ENCODE assay signal across 18 cellular contexts in the genomic region with DNA sequence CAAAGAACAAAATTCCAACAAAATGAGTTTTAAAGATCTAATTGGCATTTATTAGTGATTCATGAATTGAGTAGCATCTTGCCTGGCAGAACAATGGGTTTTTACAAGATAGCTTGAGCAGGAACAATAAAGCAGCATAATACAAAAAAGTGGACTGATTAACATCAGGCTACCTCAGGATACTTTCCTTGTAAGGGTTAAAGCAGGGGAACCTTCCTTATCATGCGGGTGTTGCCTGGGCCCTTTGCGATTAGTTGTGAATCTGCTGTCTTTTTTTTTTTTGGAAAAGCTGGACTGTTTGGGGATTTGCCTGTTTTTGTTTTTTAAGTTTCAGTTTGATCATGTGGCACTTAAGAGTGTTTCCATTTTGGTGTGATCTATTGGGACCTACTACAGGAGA. TPM values are rescaled to one million over a fixed set of nuclear protein-coding genes. Genes with fewer than 3 reads are reported as not detected.
DNase-seq lines count a peak whose midpoint lies in the region; ATAC-seq and TF ChIP-seq lines count a peak whose summit lies in the region.
"Had no signal": no experiment of that assay in that cellular context is flagged by ENCODE, and none has a peak within 500 bp of the region (broad histone marks: within the 10 kb centered on the region; RNA-seq: fewer than 3 reads in every experiment).

No MANE protein-coding gene starts in this region.

- TF ChIP-seq CTCF in neural progenitor cell (IDR thresholded peaks at IDR 0.05) = no peak
- no peak for TF ChIP-seq CTCF in progenitor cell of endocrine pancreas (IDR thresholded peaks at IDR 0.05; ENCODE audit: unreplicated experiment)

- no peak overlapping the region for H3K9ac ChIP-seq in neural progenitor cell
- H3K9ac ChIP-seq: BLaER1, GM23248 had no signal

- no peaks in the 10 kb centered on the region for H3K36me3 ChIP-seq in neural progenitor cell
- H3K36me3 ChIP-seq: BLaER1, HAP-1 had no signal

- DNase-seq in activated naive CD8-positive, alpha-beta T cell treated with anti-CD3 and anti-CD28 coated beads, Interleukin-2, amount 50 U/mL, for 24 hours = no peak
- DNase-seq in activated naive CD8-positive, alpha-beta T cell treated with anti-CD3 and anti-CD28 coated beads for 36 hours = no peak
- DNase-seq in neural progenitor cell (ENCODE audit: low spot score) (no peak), progenitor cell of endocrine pancreas (ENCODE audit: low spot score, unreplicated experiment) (no peak), NCI-H2107 treated with DMSO at 0.1 percent for 48 hours (lab: John Stamatoyannopoulos, UW; ENCODE audit: unreplicated experiment) (no peak)
- DNase-seq: Caco-2; CD4-positive, CD25-positive, alpha-beta regulatory T cell; CD8-positive, alpha-beta T cell; DMS153; DND-41; GM23248; HFFc6 had no signal

- no peaks in the 10 kb centered on the region for H3K9me3 Mint-ChIP-seq in activated naive CD8-positive, alpha-beta T cell treated with anti-CD3 and anti-CD28 coated beads, Interleukin-2, amount 50 U/mL, for 24 hours
- no peaks in the 10 kb centered on the region for H3K9me3 Mint-ChIP-seq in activated naive CD8-positive, alpha-beta T cell treated with anti-CD3 and anti-CD28 coated beads for 36 hours
- H3K9me3 Mint-ChIP-seq in neural progenitor cell (no peaks in the 10 kb centered on the region), progenitor cell of endocrine pancreas (ENCODE audit: low read depth) (no peaks in the 10 kb centered on the region)
- H3K9me3 Mint-ChIP-seq: CD8-positive, alpha-beta T cell; HFFc6 had no signal

- no peaks in the 10 kb centered on the region for H3K27me3 Mint-ChIP-seq in activated naive CD8-positive, alpha-beta T cell treated with anti-CD3 and anti-CD28 coated beads, Interleukin-2, amount 50 U/mL, for 24 hours
- H3K27me3 Mint-ChIP-seq in activated naive CD8-positive, alpha-beta T cell treated with anti-CD3 and anti-CD28 coated beads for 36 hours = no peaks in the 10 kb centered on the region
- H3K27me3 Mint-ChIP-seq in neural progenitor cell (ENCODE audit: insufficient read depth, low read depth) (peaks cover 4% of the 10 kb centered on the region), progenitor cell of endocrine pancreas (no peaks in the 10 kb centered on the region)
- H3K27me3 Mint-ChIP-seq: CD4-positive, CD25-positive, alpha-beta regulatory T cell had no signal

- H3K4me3 ChIP-seq in neural progenitor cell = no peak overlapping the region
- H3K4me3 ChIP-seq: BLaER1, GM23248, HAP-1 had no signal

- H3K9me3 ChIP-seq in neural progenitor cell (ENCODE audit: low read depth) = no peaks in the 10 kb centered on the region
- H3K9me3 ChIP-seq: BLaER1, Caco-2, HAP-1 had no signal

- H3K4me1 ChIP-seq in neural progenitor cell = peaks cover 12% of the 10 kb centered on the region

- peaks cover 15% of the 10 kb centered on the region for H3K4me1 Mint-ChIP-seq in activated naive CD8-positive, alpha-beta T cell treated with anti-CD3 and anti-CD28 coated beads, Interleukin-2, amount 50 U/mL, for 24 hours
- H3K4me1 Mint-ChIP-seq in activated naive CD8-positive, alpha-beta T cell treated with anti-CD3 and anti-CD28 coated beads for 36 hours = peaks cover 20% of the 10 kb centered on the region
- peaks cover 17% of the 10 kb centered on the region for H3K4me1 Mint-ChIP-seq in neural progenitor cell
- H3K4me1 Mint-ChIP-seq in progenitor cell of endocrine pancreas (ENCODE audit: low read depth) = peaks cover 44% of the 10 kb centered on the region
- H3K4me1 Mint-ChIP-seq: B cell had no signal

- no peaks in the 10 kb centered on the region for H4K20me1 ChIP-seq in neural progenitor cell (ENCODE audit: low read depth)
- H4K20me1 ChIP-seq: BLaER1 had no signal

- peak overlapping the region; percentile 43 for H2AFZ ChIP-seq in neural progenitor cell (replicated peaks)
- H2AFZ ChIP-seq: GM23248 had no signal

- no peaks in the 10 kb centered on the region for H3K79me2 ChIP-seq in neural progenitor cell (ENCODE audit: low read depth)

- H3K4me2 ChIP-seq in neural progenitor cell = no peak overlapping the region
- H3K4me2 ChIP-seq: BLaER1 had no signal

- ATAC-seq in activated naive CD8-positive, alpha-beta T cell treated with anti-CD3 and anti-CD28 coated beads, Interleukin-2, amount 50 U/mL, for 24 hours = no peak
- no peak for ATAC-seq in GM18858 (IDR thresholded peaks at IDR 0.05; ENCODE audit: unreplicated experiment)
- ATAC-seq: CD8-positive, alpha-beta T cell had no signal

- no peaks in the 10 kb centered on the region for H3F3A ChIP-seq in neural progenitor cell (ENCODE audit: low read depth)

- no peaks in the 10 kb centered on the region for H3K27me3 ChIP-seq in neural progenitor cell
- H3K27me3 ChIP-seq: BLaER1 had no signal

- no peak overlapping the region for H3K27ac ChIP-seq in neural progenitor cell
- H3K27ac ChIP-seq: 22Rv1, BLaER1, C4-2B, GM23248 had no signal

- H3K36me3 Mint-ChIP-seq in activated naive CD8-positive, alpha-beta T cell treated with anti-CD3 and anti-CD28 coated beads, Interleukin-2, amount 50 U/mL, for 24 hours (ENCODE audit: low read depth) = no peaks in the 10 kb centered on the region
- H3K36me3 Mint-ChIP-seq in activated naive CD8-positive, alpha-beta T cell treated with anti-CD3 and anti-CD28 coated beads for 36 hours = no peaks in the 10 kb centered on the region
- H3K36me3 Mint-ChIP-seq in neural progenitor cell = no peaks in the 10 kb centered on the region
- H3K36me3 Mint-ChIP-seq in progenitor cell of endocrine pancreas (ENCODE audit: insufficient read depth) = peaks cover 4% of the 10 kb centered on the region
- H3K36me3 Mint-ChIP-seq: CD4-positive, CD25-positive, alpha-beta regulatory T cell; CD8-positive, alpha-beta T cell had no signal

- peak overlapping the region; percentile 0 for H3K27ac Mint-ChIP-seq in activated naive CD8-positive, alpha-beta T cell treated with anti-CD3 and anti-CD28 coated beads, Interleukin-2, amount 50 U/mL, for 24 hours
- no peak overlapping the region for H3K27ac Mint-ChIP-seq in activated naive CD8-positive, alpha-beta T cell treated with anti-CD3 and anti-CD28 coated beads for 36 hours
- H3K27ac Mint-ChIP-seq in neural progenitor cell (no peak overlapping the region), progenitor cell of endocrine pancreas (peak overlapping the region; percentile 65)
- H3K27ac Mint-ChIP-seq: B cell; CD4-positive, CD25-positive, alpha-beta regulatory T cell; CD8-positive, alpha-beta T cell; HFFc6 had no signal

- H3K4me3 Mint-ChIP-seq in activated naive CD8-positive, alpha-beta T cell treated with anti-CD3 and anti-CD28 coated beads, Interleukin-2, amount 50 U/mL, for 24 hours = no peak overlapping the region
- no peak overlapping the region for H3K4me3 Mint-ChIP-seq in activated naive CD8-positive, alpha-beta T cell treated with anti-CD3 and anti-CD28 coated beads for 36 hours
- no peak overlapping the region for H3K4me3 Mint-ChIP-seq in neural progenitor cell
- no peak overlapping the region for H3K4me3 Mint-ChIP-seq in progenitor cell of endocrine pancreas (ENCODE audit: low read depth)
- H3K4me3 Mint-ChIP-seq: B cell; CD4-positive, CD25-positive, alpha-beta regulatory T cell; CD8-positive, alpha-beta T cell; HFFc6 had no signal

RNA-seq across cellular contexts. Expression of a gene that starts 37.5 kb away (rescaled TPM):
- 1 to 10 TPM; 2.5 to 3.1 TPM for total RNA-seq in activated naive CD8-positive, alpha-beta T cell treated with anti-CD3 and anti-CD28 coated beads for 36 hours
- total RNA-seq in neural progenitor cell (ENCODE audit: low replicate concordance) = 0.84 and 1.4 TPM in 2 replicates
- 32.8 and 35.0 TPM in 2 replicates for total RNA-seq in progenitor cell of endocrine pancreas
- total RNA-seq: GM23248 had no signal

RNA-seq across cellular contexts. Expression of a gene that starts 57.8 kb away (rescaled TPM):
- total RNA-seq in activated naive CD8-positive, alpha-beta T cell treated with anti-CD3 and anti-CD28 coated beads for 36 hours = 10 to 100 TPM; 13.5 to 16.4 TPM
- 19.3 and 27.3 TPM in 2 replicates for total RNA-seq in neural progenitor cell (ENCODE audit: low replicate concordance)
- 25.9 and 30.6 TPM in 2 replicates for total RNA-seq in progenitor cell of endocrine pancreas

Comparison
In these comparisons a context has a peak if more than half of its experiments do, and no peak if none do; other contexts are left out.
1. H3K27ac Mint-ChIP-seq: peak in activated naive CD8-positive, alpha-beta T cell treated with anti-CD3 and anti-CD28 coated beads, Interleukin-2, amount 50 U/mL, for 24 hours (single experiment) and progenitor cell of endocrine pancreas (single experiment); none in activated naive CD8-positive, alpha-beta T cell treated with anti-CD3 and anti-CD28 coated beads for 36 hours (single experiment) and neural progenitor cell (single experiment).